In the genomic region with DNA sequence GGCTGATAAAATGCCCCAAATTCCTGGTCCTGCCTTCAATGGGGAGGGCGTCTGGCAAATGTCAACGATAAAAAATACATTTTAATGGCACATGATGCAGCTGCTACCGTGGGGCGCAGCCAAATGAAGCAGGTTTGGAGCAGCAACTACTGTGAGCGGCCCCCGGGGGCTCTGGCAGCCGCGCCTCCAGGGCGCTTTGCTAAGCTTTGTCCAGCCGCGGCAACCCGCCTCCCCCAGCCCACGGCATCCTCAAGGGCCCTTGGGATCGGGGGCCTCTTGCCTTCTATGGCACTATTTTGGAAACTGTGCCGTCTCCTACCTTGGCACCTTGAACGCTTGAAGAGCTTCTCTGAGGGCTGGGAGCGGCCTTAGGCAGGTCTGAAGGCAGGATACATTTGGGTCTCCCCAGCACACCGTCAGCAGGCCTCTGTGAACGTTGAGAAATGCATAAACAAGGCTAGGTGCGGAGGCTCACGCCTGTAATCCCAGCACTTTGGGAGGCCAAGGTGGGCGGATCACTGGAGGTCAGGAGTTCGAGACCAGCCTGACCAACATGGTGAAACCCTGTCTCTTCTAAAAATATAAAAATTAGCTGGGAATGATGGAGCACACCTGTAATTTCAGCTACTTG, we compare ENCODE assay signal across 20 cellular contexts. TPM values are rescaled to one million over a fixed set of nuclear protein-coding genes. Genes with fewer than 3 reads are reported as not detected.
"Had no signal": no experiment of that assay in that cellular context is flagged by ENCODE, and none has a peak within 500 bp of the region (broad histone marks: within the 10 kb centered on the region; RNA-seq: fewer than 3 reads in every experiment).

No MANE protein-coding gene starts in this region.

- H3K4me3 ChIP-seq: coronary artery, gastroesophageal sphincter, heart right ventricle, left ventricle myocardium inferior, right atrium auricular region, SK-N-MC, skin epidermis, testis had no signal

- H3K4me1 ChIP-seq: gastroesophageal sphincter, heart right ventricle, left ventricle myocardium inferior, right atrium auricular region, testis had no signal

- H3K27me3 ChIP-seq: right atrium auricular region, testis had no signal

- DNase-seq: activated CD4-positive, alpha-beta memory T cell treated with anti-CD3 and anti-CD28 coated beads for 36 hours; activated CD4-positive, alpha-beta T cell treated with anti-CD3 and anti-CD28 coated beads for 36 hours; activated gamma-delta T cell treated with Interleukin-2 at 50 U/mL for 16 hours; activated T-cell treated with anti-CD3 and anti-CD28 coated beads, Interleukin-2, amount 50 U/mL, for 24 hours; amygdala; central memory CD4-positive, alpha-beta T cell; effector CD8-positive, alpha-beta T cell; heart right ventricle; left ventricle myocardium inferior; mesenchymal stem cell; stimulated activated naive CD8-positive, alpha-beta T cell treated with anti-CD3 and anti-CD28 coated beads, Interleukin-15, amount 100 ng/mL, for 72 hours; testis had no signal

- H3K36me3 ChIP-seq: gastroesophageal sphincter, heart right ventricle, left ventricle myocardium inferior, right atrium auricular region had no signal

- H3K27ac ChIP-seq: coronary artery, gastroesophageal sphincter, heart right ventricle, left ventricle myocardium inferior, right atrium auricular region, SK-N-MC, skin epidermis, testis had no signal

- H3K9me3 ChIP-seq: gastroesophageal sphincter, heart right ventricle, left ventricle myocardium inferior, right atrium auricular region, testis had no signal

- ATAC-seq: activated CD4-positive, alpha-beta T cell treated with anti-CD3 and anti-CD28 coated beads for 36 hours; gastroesophageal sphincter; heart right ventricle; natural killer cell treated with Interleukin-12 subunit alpha and Interleukin-12 subunit beta and Interleukin-15 and Interleukin-18, amount 100 ng/mL, for 72 hours; stimulated activated naive CD8-positive, alpha-beta T cell treated with anti-CD3 and anti-CD28 coated beads, Interleukin-15, amount 100 ng/mL, for 72 hours had no signal

RNA-seq across cellular contexts. Expression of a gene that starts 25.1 kb away (rescaled TPM):
- total RNA-seq: activated CD4-positive, alpha-beta memory T cell treated with anti-CD3 and anti-CD28 coated beads for 36 hours; activated CD4-positive, alpha-beta T cell treated with anti-CD3 and anti-CD28 coated beads for 36 hours; heart right ventricle; left ventricle myocardium inferior; natural killer cell treated with Interleukin-12 subunit alpha and Interleukin-12 subunit beta and Interleukin-15 and Interleukin-18, amount 100 ng/mL, for 72 hours; progenitor cell of endocrine pancreas; right atrium auricular region; T-helper 1 cell treated with Interleukin-12 subunit alpha and Interleukin-12 subunit beta and Interleukin-4 antibody, amounts not matched to agents 30 ng/mL and 1 ng/mL, for 36 hours had no signal
